Comparison of ENCODE assay signal across 10 cellular contexts in the genomic region with DNA sequence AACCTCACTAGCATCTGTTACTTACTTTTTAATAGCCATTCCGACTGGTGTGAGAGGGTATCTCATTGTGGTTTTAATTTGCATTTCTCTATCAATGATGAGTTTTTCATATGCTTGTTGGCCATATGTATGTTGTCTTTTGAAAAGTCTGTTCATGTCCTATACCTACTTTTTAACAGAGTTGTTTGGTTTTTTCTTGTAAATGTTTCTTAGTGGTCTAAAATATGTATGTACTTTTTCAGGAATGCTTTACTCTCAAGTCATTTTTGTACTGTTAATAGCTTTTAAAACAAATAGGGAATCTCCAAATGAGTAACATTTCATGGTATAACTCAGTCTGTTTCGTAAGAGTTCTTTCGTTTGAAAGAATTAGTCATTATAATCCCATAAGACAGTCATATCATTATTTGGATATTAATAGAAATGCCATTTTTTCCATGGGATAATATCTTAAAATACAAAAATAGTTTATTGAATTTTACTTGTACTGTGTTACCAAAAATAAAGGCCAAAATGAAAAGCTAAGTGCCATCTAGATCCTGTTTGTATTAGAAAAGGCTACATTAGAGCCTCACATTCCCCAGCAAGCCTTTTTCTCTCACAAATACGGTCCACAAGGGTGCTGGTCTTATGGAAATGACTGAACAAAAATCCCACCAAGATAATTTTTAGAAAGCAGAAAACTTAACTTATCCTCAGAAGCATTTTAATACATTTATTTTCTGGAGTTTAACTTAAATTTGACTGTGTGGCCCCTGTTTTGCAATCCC.
DNase-seq lines count a peak whose midpoint lies in the region; ATAC-seq and TF ChIP-seq lines count a peak whose summit lies in the region.
"Had no signal": no experiment of that assay in that cellular context is flagged by ENCODE, and none has a peak within 500 bp of the region (broad histone marks: within the 10 kb centered on the region; RNA-seq: fewer than 3 reads in every experiment).

No MANE protein-coding gene starts in this region.

- peak; percentile 78 for ATAC-seq in GM19463 (IDR thresholded peaks at IDR 0.05; ENCODE audit: unreplicated experiment)
- ATAC-seq in HG03039 (IDR thresholded peaks at IDR 0.05; ENCODE audit: unreplicated experiment) = peak; percentile 76
- ATAC-seq in Right ventricle myocardium inferior = no peak

- BruUV-seq in mammary epithelial cell (replicated peaks; lab: Mats Ljungman, UMichigan) = no TSS peak

- H3K4me1 ChIP-seq in mammary epithelial cell (ENCODE audit: insufficient read depth, low read length) = peaks cover 8% of the 10 kb centered on the region
- H3K4me1 ChIP-seq in effector memory CD4-positive, alpha-beta T cell (ENCODE audit: control insufficient read depth, insufficient read depth, low read length, poor library complexity, severe bottlenecking) = no peaks in the 10 kb centered on the region

- no peaks in the 10 kb centered on the region for H3K27me3 ChIP-seq in BJ (ENCODE audit: control insufficient read depth, insufficient read depth, low read length)
- no peaks in the 10 kb centered on the region for H3K27me3 ChIP-seq in mammary epithelial cell (ENCODE audit: insufficient read depth, low read length)
- H3K27me3 ChIP-seq in effector memory CD4-positive, alpha-beta T cell (replicated peaks; ENCODE audit: control insufficient read depth, insufficient read depth, low read length, poor library complexity, severe bottlenecking) = no peaks in the 10 kb centered on the region

- H2AFZ ChIP-seq in mammary epithelial cell (ENCODE audit: low read depth, low read length) = no peak overlapping the region

- H3K9me3 ChIP-seq in mammary epithelial cell (replicated peaks; ENCODE audit: insufficient read depth, low read length) = no peaks in the 10 kb centered on the region
- no peaks in the 10 kb centered on the region for H3K9me3 ChIP-seq in effector memory CD4-positive, alpha-beta T cell (ENCODE audit: control insufficient read depth, low read length)

- DNase-seq in BJ (ENCODE audit: low read depth) (peak; percentile 13), mammary epithelial cell (peak; percentile 11), mucosa of gallbladder (ENCODE audit: low spot score) (no peak), Right ventricle myocardium inferior (ENCODE audit: missing footprints) (no peak), RPMI8226 (no peak)
- DNase-seq in effector memory CD4-positive, alpha-beta T cell = no peak
- DNase-seq: NCI-H1092 treated with DMSO at 0.1 percent for 48 hours had no signal

- no peak overlapping the region for H3K4me2 ChIP-seq in mammary epithelial cell (ENCODE audit: insufficient read depth, low read depth, low read length)

- TF ChIP-seq CTCF in BJ (IDR thresholded peaks at IDR 0.05; ENCODE audit: insufficient read depth, low read depth, low read length) = no peak
- no peak for TF ChIP-seq CTCF in mammary epithelial cell (conservative IDR thresholded peaks at IDR 0.05 in 1 of 2, IDR thresholded peaks at IDR 0.05 in 1 of 2; ENCODE audit: extremely low read depth in 1 of 2, insufficient read depth in 1 of 2, low read depth in 1 of 2, low read length in 2 of 2)

- peak overlapping the region; percentile 74 for H3K27ac ChIP-seq in mammary epithelial cell (ENCODE audit: insufficient read depth, low read depth, low read length)
- no peak overlapping the region for H3K27ac ChIP-seq in effector memory CD4-positive, alpha-beta T cell (ENCODE audit: insufficient read depth, low read length, poor library complexity, severe bottlenecking)

- WGBS in mammary epithelial cell (ENCODE audit: low coverage, missing lambda C conversion rate) = 59% methylated on average over 4 of the region's 4 CpGs

- in situ Hi-C loops in mammary epithelial cell (cut with MboI; ENCODE audit: low sequenced_read_pairs in 2 of 2) = no loop called here

- H3K9ac ChIP-seq in mammary epithelial cell (ENCODE audit: insufficient read depth, low read length) = no peak overlapping the region

- CTCF ChIA-PET in BJ (lab: Yijun Ruan, JAX) (no interaction called here), mammary epithelial cell (lab: Charles Lee; ENCODE audit: low non-redundant PET) (no interaction called here)

- no peak overlapping the region for H3K4me3 ChIP-seq in BJ (ENCODE audit: low read depth, low read length)
- H3K4me3 ChIP-seq in mammary epithelial cell (replicated peaks in 1 of 3; ENCODE audit: insufficient read depth in 1 of 3, low read depth in 2 of 3, low read length in 3 of 3) = no peak overlapping the region
- no peak overlapping the region for H3K4me3 ChIP-seq in effector memory CD4-positive, alpha-beta T cell (ENCODE audit: insufficient read depth, low read depth, low read length, poor library complexity, severe bottlenecking)
- H3K4me3 ChIP-seq: skin epidermis had no signal

- POLR2A ChIA-PET in BJ (lab: Charles Lee) = no interaction called here

- intact Hi-C loops in mammary epithelial cell (cut with micrococcal nuclease) = no loop called here
- intact Hi-C loops in Right ventricle myocardium inferior (cut with DNase I) = no loop called here

- H3K36me3 ChIP-seq in BJ (ENCODE audit: control insufficient read depth, insufficient read depth, low read length) (no peaks in the 10 kb centered on the region), mammary epithelial cell (ENCODE audit: insufficient read depth, low read length) (no peaks in the 10 kb centered on the region)
- H3K36me3 ChIP-seq in effector memory CD4-positive, alpha-beta T cell (ENCODE audit: control insufficient read depth, insufficient read depth, low read length) = no peaks in the 10 kb centered on the region

- dilution Hi-C loops in mammary epithelial cell (cut with HindIII; ENCODE audit: low sequenced_read_pairs) = no loop called here

- H3K79me2 ChIP-seq in mammary epithelial cell (ENCODE audit: insufficient read depth, low read length) = no peaks in the 10 kb centered on the region

- H4K20me1 ChIP-seq in mammary epithelial cell (ENCODE audit: insufficient read depth, low read length) = no peaks in the 10 kb centered on the region

Comparison
In these comparisons a context has a peak if more than half of its experiments do, and no peak if none do; other contexts are left out.
1. DNase-seq: peak in BJ (single experiment) and mammary epithelial cell (single experiment); none in mucosa of gallbladder (single experiment), Right ventricle myocardium inferior (single experiment), effector memory CD4-positive, alpha-beta T cell (0 of 3) and RPMI8226 (single experiment).